In the genomic region with DNA sequence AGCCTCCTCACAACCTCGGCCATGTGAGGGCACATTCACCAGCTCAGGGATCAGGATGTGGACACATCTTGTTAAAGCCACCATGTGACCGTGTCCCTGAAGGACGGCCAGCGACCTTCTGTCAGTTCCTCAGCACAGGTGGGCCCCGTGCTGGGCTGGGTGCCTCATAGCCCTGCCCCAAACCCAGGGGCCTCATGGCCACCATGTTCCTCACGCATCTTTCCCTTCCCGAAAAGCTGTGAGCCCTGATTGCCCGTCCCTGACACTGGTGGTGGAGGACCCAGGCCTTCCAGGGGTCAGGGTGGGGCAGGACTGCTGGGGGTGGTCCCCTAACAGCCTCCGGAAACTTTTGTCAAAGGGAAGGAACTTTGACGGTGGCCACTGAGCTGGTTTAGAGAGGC, we compare ENCODE assay signal across 1 cellular context.
TF ChIP-seq lines count a peak whose summit lies in the region.

No MANE protein-coding gene starts in this region.

TF ChIP-seq in H1, 55 proteins besides CTCF, POLR2A, EP300 and RAD21:
- TF ChIP-seq CEBPB (IDR thresholded peaks at IDR 0.05; ENCODE audit: low read depth, low read length) (no peak), EGR1 (IDR thresholded peaks at IDR 0.05; ENCODE audit: borderline replicate concordance, low read depth, low read length) (no peak), TCF12 (IDR thresholded peaks at IDR 0.05; ENCODE audit: low read depth, low read length) (no peak), TEAD4 (IDR thresholded peaks at IDR 0.05; ENCODE audit: low read depth, low read length) (no peak)
